Comparison of ENCODE assay signal across 9 cellular contexts in genomic region chr10:79929409-79929904, GRCh38. TPM values are rescaled to one million over a fixed set of nuclear protein-coding genes. Genes with fewer than 3 reads are reported as not detected.
DNase-seq lines count a peak whose midpoint lies in the region; ATAC-seq, FAIRE-seq and TF ChIP-seq lines count a peak whose summit lies in the region.
"Had no signal": no experiment of that assay in that cellular context is flagged by ENCODE, and none has a peak within 500 bp of the region (broad histone marks: within the 10 kb centered on the region; RNA-seq: fewer than 3 reads in every experiment).

No MANE protein-coding gene starts in this region.

- no peak for TF ChIP-seq EP300 in stomach (IDR thresholded peaks at IDR 0.05)

- no peaks in the 10 kb centered on the region for H3K9me2 ChIP-seq in PC-3 (replicated peaks; ENCODE audit: low read length)

- H3K9me3 Mint-ChIP-seq in CD4-positive, alpha-beta memory T cell: no peaks in the 10 kb centered on the region
- H3K9me3 Mint-ChIP-seq in activated T-helper 1 cell treated with anti-CD3 and anti-CD28 coated beads, Interleukin-12 subunit alpha, Interleukin-12 subunit beta, Interleukin-2, Interleukin-4 antibody, amounts not matched to agents 30 ng/mL and 10 ng/mL and 1 ng/mL, durations not matched to agents 14 hours and 24 hours and 36 hours: peaks cover 4% of the 10 kb centered on the region
- no peaks in the 10 kb centered on the region for H3K9me3 Mint-ChIP-seq in neural crest cell

- H3K4me2 ChIP-seq in PC-3 (ENCODE audit: low read length): peak overlapping the region; percentile 33

- no peak overlapping the region for H3K4me3 Mint-ChIP-seq in CD4-positive, alpha-beta memory T cell
- H3K4me3 Mint-ChIP-seq in activated T-helper 1 cell treated with anti-CD3 and anti-CD28 coated beads, Interleukin-12 subunit alpha, Interleukin-12 subunit beta, Interleukin-2, Interleukin-4 antibody, amounts not matched to agents 30 ng/mL and 10 ng/mL and 1 ng/mL, durations not matched to agents 14 hours and 24 hours and 36 hours: no peak overlapping the region
- no peak overlapping the region for H3K4me3 Mint-ChIP-seq in neural crest cell

- H4K20me1 ChIP-seq in PC-3 (ENCODE audit: low read length): no peaks in the 10 kb centered on the region

- POLR2A ChIA-PET in CD4-positive, alpha-beta memory T cell (lab: Charles Lee; ENCODE audit: partially characterized antibody): no interaction called here
- POLR2A ChIA-PET in PC-3 (lab: Charles Lee; ENCODE audit: unreplicated experiment): no interaction called here

- peak overlapping the region; percentile 12 for H2AFZ ChIP-seq in PC-3 (ENCODE audit: low read length)

- peaks cover 10 to 27% of the 10 kb centered on the region in 2 donors for H3K27me3 Mint-ChIP-seq in CD4-positive, alpha-beta memory T cell
- peaks cover 29% of the 10 kb centered on the region for H3K27me3 Mint-ChIP-seq in activated T-helper 1 cell treated with anti-CD3 and anti-CD28 coated beads, Interleukin-12 subunit alpha, Interleukin-12 subunit beta, Interleukin-2, Interleukin-4 antibody, amounts not matched to agents 30 ng/mL and 10 ng/mL and 1 ng/mL, durations not matched to agents 14 hours and 24 hours and 36 hours (ENCODE audit: insufficient read depth)
- H3K27me3 Mint-ChIP-seq in neural crest cell (ENCODE audit: low read depth): peaks cover 20% of the 10 kb centered on the region

- WGBS in stomach, 5 donors: 0 to 20% (median 14%) methylated on average over 4 to 14 of the region's 14 CpGs

- no peaks in the 10 kb centered on the region for H3K9me3 ChIP-seq in CD4-positive, alpha-beta memory T cell (ENCODE audit: control insufficient read depth in 1 of 2, low read length in 2 of 2)
- H3K9me3 ChIP-seq in PC-3 (ENCODE audit: low read length) (no peaks in the 10 kb centered on the region), stomach (no peaks in the 10 kb centered on the region)

- peaks cover 0 to 5% (median 2%) of the 10 kb centered on the region in 4 donors for H3K4me1 Mint-ChIP-seq in CD4-positive, alpha-beta memory T cell
- no peaks in the 10 kb centered on the region for H3K4me1 Mint-ChIP-seq in activated T-helper 1 cell treated with anti-CD3 and anti-CD28 coated beads, Interleukin-12 subunit alpha, Interleukin-12 subunit beta, Interleukin-2, Interleukin-4 antibody, amounts not matched to agents 30 ng/mL and 10 ng/mL and 1 ng/mL, durations not matched to agents 14 hours and 24 hours and 36 hours (ENCODE audit: low read depth)
- H3K4me1 Mint-ChIP-seq in neural crest cell: no peaks in the 10 kb centered on the region

- H3K36me3 ChIP-seq in CD4-positive, alpha-beta memory T cell (ENCODE audit: insufficient read depth, low read length): no peaks in the 10 kb centered on the region
- H3K36me3 ChIP-seq in PC-3 (ENCODE audit: low read depth, low read length) (no peaks in the 10 kb centered on the region), stomach (no peaks in the 10 kb centered on the region)

- H3K9ac ChIP-seq in PC-3 (ENCODE audit: low read length): no peak overlapping the region

- peak; percentile 78 for ATAC-seq in HG03457 (IDR thresholded peaks at IDR 0.05; ENCODE audit: unreplicated experiment)
- ATAC-seq in PC-3: peak; percentile 85

- intact Hi-C loops in CD4-positive, alpha-beta memory T cell (cut with micrococcal nuclease): loop anchor here (5.0 kb wide), 1 partner anchor 152 kb away; no protein-coding TSS in a partner anchor
- intact Hi-C loops in PC-3 (cut with micrococcal nuclease): loop anchor here (2.0 kb wide), 3 partner anchors 15 to 117 kb away; no protein-coding TSS in a partner anchor
- intact Hi-C loops in activated T-helper 1 cell treated with anti-CD3 and anti-CD28 coated beads, Interleukin-12 subunit alpha, Interleukin-12 subunit beta, Interleukin-2, Interleukin-4 antibody, amounts not matched to agents 30 ng/mL and 10 ng/mL and 1 ng/mL, durations not matched to agents 14 hours and 24 hours and 36 hours (cut with micrococcal nuclease): loop anchor here (1.0 to 5.0 kb wide), 3 partner anchors 152 to 392 kb away; no protein-coding TSS in a partner anchor
- intact Hi-C loops in stomach (cut with DNase I; ENCODE audit: low total_unique reads): no loop called here

- no peaks in the 10 kb centered on the region for H3K36me3 Mint-ChIP-seq in CD4-positive, alpha-beta memory T cell
- no peaks in the 10 kb centered on the region for H3K36me3 Mint-ChIP-seq in activated T-helper 1 cell treated with anti-CD3 and anti-CD28 coated beads, Interleukin-12 subunit alpha, Interleukin-12 subunit beta, Interleukin-2, Interleukin-4 antibody, amounts not matched to agents 30 ng/mL and 10 ng/mL and 1 ng/mL, durations not matched to agents 14 hours and 24 hours and 36 hours (ENCODE audit: low read depth)
- H3K36me3 Mint-ChIP-seq in neural crest cell (ENCODE audit: low read depth): no peaks in the 10 kb centered on the region

- H3K79me2 ChIP-seq in PC-3 (ENCODE audit: low read length): no peaks in the 10 kb centered on the region

- BruUV-seq in PC-3 (replicated peaks; lab: Mats Ljungman, UMichigan): no TSS peak

- CTCF ChIA-PET in CD4-positive, alpha-beta memory T cell (lab: Charles Lee; ENCODE audit: partially characterized antibody): interaction anchor here (0.7 to 1.6 kb wide), 7 partner anchors 9 to 392 kb away, joined by 3 to 6 read pairs (median 3); no protein-coding TSS in a partner anchor
- CTCF ChIA-PET in PC-3 (lab: Charles Lee): interaction anchor here (1.1 kb wide), 1 partner anchor 14 kb away, joined by 6 read pairs; no protein-coding TSS in a partner anchor

- TF ChIP-seq CTCF in PC-3 (conservative IDR thresholded peaks at IDR 0.05; ENCODE audit: low read depth, low read length) (peak; percentile 100), neural crest cell (conservative IDR thresholded peaks at IDR 0.05) (peak; percentile 93), stomach (IDR thresholded peaks at IDR 0.05) (peak in 6 of 7 experiments; percentile 26 to 91 (median 84))

- TF ChIP-seq POLR2A in stomach (IDR thresholded peaks at IDR 0.05): no peak

- no peak overlapping the region for H3K27ac ChIP-seq in CD4-positive, alpha-beta memory T cell (ENCODE audit: low read depth, low read length)
- no peak overlapping the region for H3K27ac ChIP-seq in PC-3 (ENCODE audit: low read length)
- H3K27ac ChIP-seq in stomach: no peak overlapping the region

- peak; percentile 91 for FAIRE-seq in GM19239 (lab: Jason Lieb, UNC)

- no peak overlapping the region for H3K27ac Mint-ChIP-seq in CD4-positive, alpha-beta memory T cell
- H3K27ac Mint-ChIP-seq in activated T-helper 1 cell treated with anti-CD3 and anti-CD28 coated beads, Interleukin-12 subunit alpha, Interleukin-12 subunit beta, Interleukin-2, Interleukin-4 antibody, amounts not matched to agents 30 ng/mL and 10 ng/mL and 1 ng/mL, durations not matched to agents 14 hours and 24 hours and 36 hours: no peak overlapping the region
- no peak overlapping the region for H3K27ac Mint-ChIP-seq in neural crest cell (ENCODE audit: unreplicated experiment)

- DNase-seq in CD4-positive, alpha-beta memory T cell: peak; percentile 56 to 66 (median 65)
- peak; percentile 40 for DNase-seq in GM19239 (ENCODE audit: insufficient read length, low spot score)
- DNase-seq in PC-3: peak; percentile 95
- DNase-seq in activated T-helper 1 cell treated with anti-CD3 and anti-CD28 coated beads, Interleukin-12 subunit alpha, Interleukin-12 subunit beta, Interleukin-2, Interleukin-4 antibody, amounts not matched to agents 30 ng/mL and 10 ng/mL and 1 ng/mL, durations not matched to agents 14 hours and 24 hours and 36 hours (ENCODE audit: low spot score): peak; percentile 64
- peak; percentile 40 for DNase-seq in fibroblast of the conjunctiva (ENCODE audit: low read depth)
- peak; percentile 75 for DNase-seq in neural crest cell (ENCODE audit: low read depth, low spot score)
- peak; percentile 86 for DNase-seq in stomach

- no peak overlapping the region for H3K4me3 ChIP-seq in CD4-positive, alpha-beta memory T cell (ENCODE audit: low read length in 2 of 2)
- H3K4me3 ChIP-seq in PC-3 (ENCODE audit: low read length) (0 out of 2 replicates have a peak overlapping the region, but pooled peaks have one; percentile 7), stomach (no peak overlapping the region)

- no peaks in the 10 kb centered on the region for H3K27me3 ChIP-seq in CD4-positive, alpha-beta memory T cell (ENCODE audit: insufficient read depth, low read length)
- H3K27me3 ChIP-seq in PC-3 (ENCODE audit: low read length) (peaks cover 19% of the 10 kb centered on the region), stomach (peaks cover 0 to 14% (median 13%) of the 10 kb centered on the region in 3 donors)

- H3F3A ChIP-seq in PC-3 (ENCODE audit: low read length, unreplicated experiment): no peaks in the 10 kb centered on the region

- H3K4me1 ChIP-seq in CD4-positive, alpha-beta memory T cell (ENCODE audit: insufficient read depth, low read length): no peaks in the 10 kb centered on the region
- H3K4me1 ChIP-seq in PC-3 (ENCODE audit: insufficient read depth, low read length) (peaks cover 26% of the 10 kb centered on the region), stomach (peaks cover 0 to 23% (median 3%) of the 10 kb centered on the region in 4 donors)

RNA-seq across cellular contexts. Expression of gene SFTPD, which starts 19.4 kb away (rescaled TPM):
- total RNA-seq in CD4-positive, alpha-beta memory T cell: not detected
- not detected for polyA plus RNA-seq in CD4-positive, alpha-beta memory T cell
- total RNA-seq in PC-3 (2014; rRNA removed) (not detected in 2 replicates), neural crest cell (not detected in 2 replicates), stomach (10 to 100 TPM in 1 of 5 donors, not detected in 4; 12.9 TPM)
- total RNA-seq in activated T-helper 1 cell treated with anti-CD3 and anti-CD28 coated beads, Interleukin-12 subunit alpha, Interleukin-12 subunit beta, Interleukin-2, Interleukin-4 antibody, amounts not matched to agents 30 ng/mL and 10 ng/mL and 1 ng/mL, durations not matched to agents 14 hours and 24 hours and 36 hours: not detected in 2 replicates
- polyA plus RNA-seq in stomach: 1 to 10 TPM in 1 of 3 donors, under 1 TPM in 2; 0.31 to 1.2 (median 0.76) TPM
- total RNA-seq: T-helper 2 cell treated with Interferon-gamma antibody and Interleukin-4, amounts not matched to agents 100 ng/mL and 5 ng/mL, for 36 hours had no signal

Comparison
In these comparisons a context has a peak if more than half of its experiments do, and no peak if none do; other contexts are left out.
1. DNase-seq: peak in every context shown above with its lines; median percentile 95 in PC-3; 86 in stomach; 75 in neural crest cell; 65 in CD4-positive, alpha-beta memory T cell; 64 in activated T-helper 1 cell treated with anti-CD3 and anti-CD28 coated beads, Interleukin-12 subunit alpha, Interleukin-12 subunit beta, Interleukin-2, Interleukin-4 antibody, amounts not matched to agents 30 ng/mL and 10 ng/mL and 1 ng/mL, durations not matched to agents 14 hours and 24 hours and 36 hours; 40 in GM19239; 40 in fibroblast of the conjunctiva.